In the genomic region with DNA sequence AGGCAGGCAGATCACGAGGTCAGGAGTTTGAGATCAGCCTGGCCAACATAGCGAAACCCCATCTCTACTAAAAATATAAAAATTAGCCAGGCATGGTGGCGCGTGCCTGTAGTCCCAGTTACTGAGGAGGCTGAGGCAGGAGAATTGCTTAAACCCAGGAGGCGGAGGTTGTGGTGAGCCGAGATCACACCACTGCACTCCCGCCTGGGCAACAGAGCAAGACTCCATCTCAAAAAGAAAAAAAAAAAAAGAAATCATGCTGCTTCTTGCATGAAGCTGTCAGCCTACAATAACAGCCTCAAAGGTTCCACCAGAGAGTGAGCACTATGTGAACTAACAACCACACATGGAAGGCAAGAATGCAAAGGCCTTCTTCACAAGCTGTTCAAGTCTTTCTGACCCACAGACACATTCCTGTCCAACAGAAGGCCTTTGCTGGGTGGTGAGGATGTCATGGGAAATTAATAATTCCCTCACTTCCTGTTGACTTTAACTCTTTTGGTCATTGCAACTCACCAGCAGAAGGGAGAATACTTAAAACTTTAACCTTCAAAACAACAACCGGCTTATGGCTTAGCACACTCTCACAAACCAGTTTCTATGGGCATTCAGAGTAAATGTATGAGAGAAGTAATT, we compare ENCODE assay signal across 8 cellular contexts. TPM values are rescaled to one million over a fixed set of nuclear protein-coding genes. Genes with fewer than 3 reads are reported as not detected.
DNase-seq lines count a peak whose midpoint lies in the region; ATAC-seq, FAIRE-seq and TF ChIP-seq lines count a peak whose summit lies in the region.
"Not testable (repeated sequence)": the region's sequence is repeated elsewhere in the genome, so short reads cannot be mapped to it uniquely, and the experiment has no call there.

No MANE protein-coding gene starts in this region.

- POLR2A ChIA-PET in activated CD8-positive, alpha-beta T cell treated with anti-CD3 and anti-CD28 coated beads for 36 hours (lab: Charles Lee): interaction anchor here (1.4 kb wide), 1 partner anchor 14 kb away, joined by 3 read pairs; no protein-coding TSS in a partner anchor
- POLR2A ChIA-PET in HepG2 (lab: Yijun Ruan, JAX): interaction anchor here (0.5 to 2.9 kb wide), 3 partner anchors 12 to 244 kb away, joined by 3 to 10 read pairs (median 7); a partner anchor contains a TSS

- not testable (repeated sequence) for TF ChIP-seq POLR2A in H54 (IDR thresholded peaks at IDR 0.05; ENCODE audit: low read depth, low read length); body of pancreas (IDR thresholded peaks at IDR 0.05); HepG2 (IDR thresholded peaks at IDR 0.05; ENCODE audit: insufficient read depth in 1 of 2, low read depth in 2 of 2, low read length in 2 of 2)

- H3K4me2 ChIP-seq in HepG2 (ENCODE audit: low read depth, low read length): peak overlapping the region; percentile 26

- in situ Hi-C loops in HepG2 (cut with HindIII; ENCODE audit: extremely low pct_ligation_motif_present, low pct_unique_long_range_greater_than_20kb): not testable (repeated sequence)

- H2AFZ ChIP-seq in HepG2 (ENCODE audit: low read length): not testable (repeated sequence)

- not testable (repeated sequence) for TF ChIP-seq EP300 in HepG2 (IDR thresholded peaks at IDR 0.05; ENCODE audit: low read depth in 2 of 2, low read length in 2 of 2); HepG2 (CRISPR knock-in tag; IDR thresholded peaks at IDR 0.05; ENCODE audit: borderline replicate concordance)

- not testable (repeated sequence) for H3K27me3 Mint-ChIP-seq in activated CD8-positive, alpha-beta T cell treated with anti-CD3 and anti-CD28 coated beads for 36 hours; stimulated activated naive B cell treated with anti-CD40 and anti-IgM and Interleukin-4, amounts not matched to agents 10 μg/mL and 1 μg/mL and 100 μg/mL, for 72 hours

- not testable (repeated sequence) for H3K4me3 ChIP-seq in body of pancreas; HepG2 (replicated peaks in 1 of 3; ENCODE audit: insufficient read depth in 1 of 3, low read depth in 2 of 3, low read length in 3 of 3)

- H3K9me3 ChIP-seq in body of pancreas; HepG2 (ENCODE audit: low read length): not testable (repeated sequence)

- not testable (repeated sequence) for H4K20me1 ChIP-seq in HepG2 (ENCODE audit: insufficient read depth, low read length)

- not testable (repeated sequence) for H3K36me3 ChIP-seq in body of pancreas (replicated peaks in 1 of 2; ENCODE audit: insufficient read depth in 1 of 2, low read depth in 2 of 2); HepG2 (replicated peaks in 1 of 2; ENCODE audit: control insufficient read depth in 1 of 2, insufficient read depth in 2 of 2, low read length in 2 of 2)

- WGBS in body of pancreas, 2 donors: 88 to 91% methylated on average over 8 of the region's 8 CpGs
- WGBS in HepG2 (ENCODE audit: low lambda C conversion rate): 89% methylated on average over 8 of the region's 8 CpGs

- not testable (repeated sequence) for FAIRE-seq in H54 (lab: Jason Lieb, UNC); RCC 7860 (lab: Jason Lieb, UNC); HepG2 (lab: Jason Lieb, UNC)

- intact Hi-C loops in activated CD8-positive, alpha-beta T cell treated with anti-CD3 and anti-CD28 coated beads for 36 hours (cut with micrococcal nuclease); body of pancreas (cut with DNase I); HepG2 (cut with micrococcal nuclease; ENCODE audit: unreplicated experiment): not testable (repeated sequence)

- H3K27ac Mint-ChIP-seq in activated CD8-positive, alpha-beta T cell treated with anti-CD3 and anti-CD28 coated beads for 36 hours: peak overlapping the region; percentile 86
- peak overlapping the region; percentile 75 for H3K27ac Mint-ChIP-seq in stimulated activated naive B cell treated with anti-CD40 and anti-IgM and Interleukin-4, amounts not matched to agents 10 μg/mL and 1 μg/mL and 100 μg/mL, for 72 hours

- H3K4me3 Mint-ChIP-seq in activated CD8-positive, alpha-beta T cell treated with anti-CD3 and anti-CD28 coated beads for 36 hours; stimulated activated naive B cell treated with anti-CD40 and anti-IgM and Interleukin-4, amounts not matched to agents 10 μg/mL and 1 μg/mL and 100 μg/mL, for 72 hours: not testable (repeated sequence)

- H3K9me3 Mint-ChIP-seq in activated CD8-positive, alpha-beta T cell treated with anti-CD3 and anti-CD28 coated beads for 36 hours; stimulated activated naive B cell treated with anti-CD40 and anti-IgM and Interleukin-4, amounts not matched to agents 10 μg/mL and 1 μg/mL and 100 μg/mL, for 72 hours: not testable (repeated sequence)

- peaks cover 37% of the 10 kb centered on the region for H3K4me1 ChIP-seq in body of pancreas
- not testable (repeated sequence) for H3K4me1 ChIP-seq in foreskin keratinocyte
- peaks cover 31% of the 10 kb centered on the region for H3K4me1 ChIP-seq in HepG2 (ENCODE audit: insufficient read depth, low read length)

- BruUV-seq in HepG2 (replicated peaks; lab: Mats Ljungman, UMichigan): not testable (repeated sequence)

- H3K27ac ChIP-seq in C4-2B: peak overlapping the region; percentile 66
- H3K27ac ChIP-seq in body of pancreas: peak overlapping the region in 2 of 4 donors; percentile 10 to 46
- H3K27ac ChIP-seq in foreskin keratinocyte; HepG2 (ENCODE audit: extremely low read length, insufficient read depth, low read length): not testable (repeated sequence)

- CTCF ChIA-PET in activated CD8-positive, alpha-beta T cell treated with anti-CD3 and anti-CD28 coated beads for 36 hours (lab: Charles Lee): interaction anchor here (4.7 kb wide), 1 partner anchor 27 kb away, joined by 22 read pairs; no protein-coding TSS in a partner anchor
- CTCF ChIA-PET in HepG2 (lab: Yijun Ruan, JAX; ENCODE audit: low intra/inter-chr PET ratio, low total read pairs): not testable (repeated sequence)

- peaks cover 33% of the 10 kb centered on the region for H3K4me1 Mint-ChIP-seq in activated CD8-positive, alpha-beta T cell treated with anti-CD3 and anti-CD28 coated beads for 36 hours (ENCODE audit: low read depth)
- peaks cover 30 to 64% of the 10 kb centered on the region in 2 donors for H3K4me1 Mint-ChIP-seq in stimulated activated naive B cell treated with anti-CD40 and anti-IgM and Interleukin-4, amounts not matched to agents 10 μg/mL and 1 μg/mL and 100 μg/mL, for 72 hours

- H3K9ac ChIP-seq in HepG2 (ENCODE audit: insufficient read depth, low read depth, low read length): not testable (repeated sequence)

- ATAC-seq in activated CD8-positive, alpha-beta T cell treated with anti-CD3 and anti-CD28 coated beads for 36 hours: peak; percentile 13
- ATAC-seq in body of pancreas (peak; percentile 50), foreskin keratinocyte (peak; percentile 15), HepG2 (peak; percentile 66)
- not testable (repeated sequence) for ATAC-seq in stimulated activated naive B cell treated with anti-CD40 and anti-IgM and Interleukin-4, amounts not matched to agents 10 μg/mL and 1 μg/mL and 100 μg/mL, for 72 hours (replicated peaks)

- DNase-seq in H54 (ENCODE audit: insufficient read length, low spot score) (peak; percentile 19), RCC 7860 (ENCODE audit: low spot score) (peak; percentile 57), foreskin keratinocyte (peak in 1 of 2 donors; percentile 20), HepG2 (ENCODE audit: low spot score) (peak; percentile 74)
- DNase-seq in activated CD8-positive, alpha-beta T cell treated with anti-CD3 and anti-CD28 coated beads for 36 hours; body of pancreas; stimulated activated naive B cell treated with anti-CD40 and anti-IgM and Interleukin-4, amounts not matched to agents 10 μg/mL and 1 μg/mL and 100 μg/mL, for 72 hours: not testable (repeated sequence)

- H3K79me2 ChIP-seq in HepG2 (ENCODE audit: insufficient read depth, low read length): not testable (repeated sequence)

- not testable (repeated sequence) for H3K27me3 ChIP-seq in body of pancreas; foreskin keratinocyte; HepG2 (ENCODE audit: control insufficient read depth in 1 of 2, insufficient read depth in 2 of 2, low read length in 2 of 2)

- TF ChIP-seq RAD21 in HepG2 (CRISPR knock-in tag; IDR thresholded peaks at IDR 0.05): not testable (repeated sequence)

- not testable (repeated sequence) for H3K36me3 Mint-ChIP-seq in activated CD8-positive, alpha-beta T cell treated with anti-CD3 and anti-CD28 coated beads for 36 hours (ENCODE audit: low read depth)
- peaks cover 12 to 20% of the 10 kb centered on the region in 2 donors for H3K36me3 Mint-ChIP-seq in stimulated activated naive B cell treated with anti-CD40 and anti-IgM and Interleukin-4, amounts not matched to agents 10 μg/mL and 1 μg/mL and 100 μg/mL, for 72 hours

- not testable (repeated sequence) for TF ChIP-seq CTCF in C4-2B (conservative IDR thresholded peaks at IDR 0.05); activated CD8-positive, alpha-beta T cell treated with anti-CD3 and anti-CD28 coated beads for 36 hours (IDR thresholded peaks at IDR 0.05); body of pancreas (IDR thresholded peaks at IDR 0.05); foreskin keratinocyte (conservative IDR thresholded peaks at IDR 0.05); HepG2 (CRISPR knock-in tag; IDR thresholded peaks at IDR 0.05)

RNA-seq across cellular contexts. Expression of a gene that starts 11.9 kb away (rescaled TPM):
- 1 to 10 TPM; 4.5 to 4.7 TPM for total RNA-seq in activated CD8-positive, alpha-beta T cell treated with anti-CD3 and anti-CD28 coated beads for 36 hours
- 10 to 100 TPM; 14.0 to 15.2 TPM for total RNA-seq in body of pancreas
- 3.6 and 5.3 TPM in 2 replicates for total RNA-seq in foreskin keratinocyte
- polyA plus RNA-seq in foreskin keratinocyte: 1.4 and 1.5 TPM in 2 replicates
- total RNA-seq in HepG2 (2016; rRNA removed; fragmentation: Illumina TruSeq; extraction: Trizol): 4.5 and 5.3 TPM in 2 replicates
- total RNA-seq in HepG2 (2016; cell fraction: cytosol; rRNA removed; fragmentation: Illumina TruSeq; extraction: Trizol; ENCODE audit: low read depth): 19.1 and 24.9 TPM in 2 replicates
- total RNA-seq in HepG2 (2016; cell fraction: insoluble cytoplasmic fraction; rRNA removed; fragmentation: Illumina TruSeq; extraction: Trizol): 4.0 and 4.2 TPM in 2 replicates
- 9.1 TPM in 2 replicates for total RNA-seq in HepG2 (2016; cell fraction: membrane; rRNA removed; fragmentation: Illumina TruSeq; extraction: Trizol)
- 7.9 and 8.6 TPM in 2 replicates for total RNA-seq in HepG2 (2016; cell fraction: nucleus; rRNA removed; fragmentation: Illumina TruSeq; extraction: Trizol)
- 4.7 and 4.8 TPM in 2 replicates for polyA plus RNA-seq in HepG2 (2011; rRNA removed)
- polyA plus RNA-seq in HepG2 (2011; cell fraction: cytosol; rRNA removed): 3.0 and 4.7 TPM in 2 replicates
- 4.5 and 5.0 TPM in 2 replicates for polyA plus RNA-seq in HepG2 (2011; cell fraction: nucleus; rRNA removed)
- polyA plus RNA-seq in HepG2 (2012): 6.4 and 7.3 TPM in 2 replicates
- polyA plus RNA-seq in HepG2 (2016; cell fraction: cytosol; fragmentation: Illumina TruSeq; extraction: Trizol; ENCODE audit: low read depth): 0.14 and 0.26 TPM in 2 replicates
- polyA plus RNA-seq in HepG2 (2016; cell fraction: insoluble cytoplasmic fraction; fragmentation: Illumina TruSeq; extraction: Trizol; ENCODE audit: low read depth): 2.9 and 3.9 TPM in 2 replicates
- polyA plus RNA-seq in HepG2 (2016; cell fraction: membrane; fragmentation: Illumina TruSeq; extraction: Trizol; ENCODE audit: low read depth): 0.42 and 0.61 TPM in 2 replicates
- polyA plus RNA-seq in HepG2 (2016; cell fraction: nucleus; fragmentation: Illumina TruSeq; extraction: Trizol; ENCODE audit: insufficient read depth, low read depth): 3.7 and 4.4 TPM in 2 replicates
- polyA minus RNA-seq in HepG2 (2011; rRNA and poly(A)+ RNA removed; ENCODE audit: low replicate concordance): 10.7 and 19.7 TPM in 2 replicates
- polyA minus RNA-seq in HepG2 (2011; cell fraction: cytosol; rRNA and poly(A)+ RNA removed): 8.7 and 9.8 TPM in 2 replicates
- polyA minus RNA-seq in HepG2 (2011; cell fraction: nucleus; rRNA and poly(A)+ RNA removed): 24.7 and 30.6 TPM in 2 replicates
